8 cellular contexts compared by ENCODE assay signal in genomic region chr5:158875272-158875679, GRCh38.
DNase-seq lines count a peak whose midpoint lies in the region; ATAC-seq and TF ChIP-seq lines count a peak whose summit lies in the region.

No MANE protein-coding gene starts in this region.

- no peak for DNase-seq in activated T-cell treated with anti-CD3 and anti-CD28 coated beads, Interleukin-2, amount 50 U/mL, for 72 hours
- no peak for DNase-seq in activated T-cell treated with anti-CD3 and anti-CD28 coated beads, Interleukin-2, amount 50 U/mL, for 48 hours
- peak; percentile 68 for DNase-seq in fibroblast of the aortic adventitia (ENCODE audit: low read depth)
- DNase-seq in upper lobe of right lung: no peak
- DNase-seq in NCI-H2171 (lab: John Stamatoyannopoulos, UW): no peak
- DNase-seq in activated gamma-delta T cell (lab: John Stamatoyannopoulos, UW): no peak

- H3F3A ChIP-seq in OCI-LY1 (ENCODE audit: insufficient read depth, low read length): peaks cover 3% of the 10 kb centered on the region; the same call in 1 of the 2 replicates

- no peaks in the 10 kb centered on the region for H3K27me3 ChIP-seq in OCI-LY1 (ENCODE audit: insufficient read depth, low read length)
- H3K27me3 ChIP-seq in upper lobe of right lung: no peaks in the 10 kb centered on the region

- no peaks in the 10 kb centered on the region for H4K20me1 ChIP-seq in OCI-LY1 (ENCODE audit: insufficient read depth, low read length)

- peak overlapping the region; percentile 63 for H3K4me2 ChIP-seq in OCI-LY1 (ENCODE audit: low read length)

- H3K4me1 Mint-ChIP-seq in activated T-cell treated with anti-CD3 and anti-CD28 coated beads, Interleukin-2, amount 50 U/mL, for 72 hours (ENCODE audit: low read depth): peaks cover 53% of the 10 kb centered on the region

- peaks cover 0 to 3% of the 10 kb centered on the region in 2 donors for H3K36me3 Mint-ChIP-seq in activated T-cell treated with anti-CD3 and anti-CD28 coated beads, Interleukin-2, amount 50 U/mL, for 72 hours (ENCODE audit: insufficient read depth in 2 of 2)

- H3K4me1 ChIP-seq in OCI-LY1 (ENCODE audit: insufficient read depth, low read length, severe bottlenecking): peaks cover 93% of the 10 kb centered on the region
- no peaks in the 10 kb centered on the region for H3K4me1 ChIP-seq in upper lobe of right lung

- no peaks in the 10 kb centered on the region for H3K9me2 ChIP-seq in OCI-LY1 (ENCODE audit: low read depth, low read length)

- H3K79me2 ChIP-seq in OCI-LY1 (ENCODE audit: insufficient read depth, low read length): peaks cover 29% of the 10 kb centered on the region

- ATAC-seq in activated T-cell treated with anti-CD3 and anti-CD28 coated beads, Interleukin-2, amount 50 U/mL, for 72 hours (replicated peaks in 1 of 2): peak; percentile 63 to 74
- ATAC-seq in upper lobe of right lung: no peak
- no peak for ATAC-seq in HG03135 (IDR thresholded peaks at IDR 0.05; ENCODE audit: unreplicated experiment)

- no peak for TF ChIP-seq CTCF in OCI-LY1 (IDR thresholded peaks at IDR 0.05; ENCODE audit: low read length)
- TF ChIP-seq CTCF in fibroblast of the aortic adventitia (IDR thresholded peaks at IDR 0.05; ENCODE audit: insufficient read depth, low read length): no peak
- TF ChIP-seq CTCF in upper lobe of right lung (IDR thresholded peaks at IDR 0.05): no peak

- H3K9me3 ChIP-seq in OCI-LY1 (ENCODE audit: low read length): no peaks in the 10 kb centered on the region
- H3K9me3 ChIP-seq in upper lobe of right lung: no peaks in the 10 kb centered on the region

- H3K36me3 ChIP-seq in OCI-LY1 (ENCODE audit: insufficient read depth, low read length) (no peaks in the 10 kb centered on the region), upper lobe of right lung (no peaks in the 10 kb centered on the region)

- no peaks in the 10 kb centered on the region for H3K9me3 Mint-ChIP-seq in activated T-cell treated with anti-CD3 and anti-CD28 coated beads, Interleukin-2, amount 50 U/mL, for 72 hours

- peak overlapping the region; percentile 92 for H3K27ac Mint-ChIP-seq in activated T-cell treated with anti-CD3 and anti-CD28 coated beads, Interleukin-2, amount 50 U/mL, for 72 hours

- H3K27me3 Mint-ChIP-seq in activated T-cell treated with anti-CD3 and anti-CD28 coated beads, Interleukin-2, amount 50 U/mL, for 72 hours (ENCODE audit: low read depth): peaks cover 4% of the 10 kb centered on the region

- H3K9ac ChIP-seq in OCI-LY1 (ENCODE audit: low read length): peak overlapping the region; percentile 55

- H2AFZ ChIP-seq in OCI-LY1 (ENCODE audit: low read length): no peak overlapping the region

- H3K4me3 Mint-ChIP-seq in activated T-cell treated with anti-CD3 and anti-CD28 coated beads, Interleukin-2, amount 50 U/mL, for 72 hours: peak overlapping the region; percentile 54 to 86

- H3K27ac ChIP-seq in OCI-LY1 (ENCODE audit: low read depth, low read length, poor library complexity, severe bottlenecking) (peak overlapping the region; percentile 94), upper lobe of right lung (peak overlapping the region; percentile 49)

- peak overlapping the region; percentile 44 for H3K4me3 ChIP-seq in OCI-LY1 (ENCODE audit: low read depth, low read length, poor library complexity, severe bottlenecking)
- peak overlapping the region; percentile 34 for H3K4me3 ChIP-seq in fibroblast of the aortic adventitia (ENCODE audit: low read depth, low read length)
- H3K4me3 ChIP-seq in upper lobe of right lung: peak overlapping the region; percentile 27

- intact Hi-C loops in upper lobe of right lung (cut with DNase I): no loop called here

Comparison
In these comparisons a context has a peak if more than half of its experiments do, and no peak if none do; other contexts are left out.
1. ATAC-seq: peak in activated T-cell treated with anti-CD3 and anti-CD28 coated beads, Interleukin-2, amount 50 U/mL, for 72 hours (2 of 2); none in upper lobe of right lung (single experiment) and HG03135 (single experiment).
2. Peak in every context shown above with its lines, with median percentiles within 50 percentile points of each other: H3K4me3 ChIP-seq.